1 cellular context compared by ENCODE assay signal in genomic region chr11:1760351-1761109, GRCh38.
TF ChIP-seq lines count a peak whose summit lies in the region.

No MANE protein-coding gene starts in this region.

TF ChIP-seq in K562, 482 proteins besides CTCF, POLR2A, EP300 and RAD21 (continued from another document and continues in another):
- TF ChIP-seq PHTF2 (CRISPR knock-in tag; IDR thresholded peaks at IDR 0.05) (no peak), MYC (IDR thresholded peaks at IDR 0.05; ENCODE audit: low read depth, low read length) (peak; percentile 44; the same call in 1 of the 2 replicates), MYC (CRISPR knock-in tag; IDR thresholded peaks at IDR 0.05; ENCODE audit: borderline replicate concordance, low read depth) (no peak), USF2 (CRISPR knock-in tag; IDR thresholded peaks at IDR 0.05) (peak; percentile 18; the same call in 1 of the 2 replicates), NFE2L1 (tag; IDR thresholded peaks at IDR 0.05; ENCODE audit: borderline replicate concordance, low read depth) (no peak), SOX6 (IDR thresholded peaks at IDR 0.05) (no peak), PTBP1 (IDR thresholded peaks at IDR 0.05; ENCODE audit: low read depth, low read length) (no peak), ZFPM2 (CRISPR knock-in tag; IDR thresholded peaks at IDR 0.05) (no peak), NONO (IDR thresholded peaks at IDR 0.05; ENCODE audit: low read depth in 2 of 2, low read length in 1 of 2) (no peak), RBBP5 (IDR thresholded peaks at IDR 0.05; ENCODE audit: borderline replicate concordance, insufficient read depth, low read length, poor library complexity, severe bottlenecking) (peak; percentile 40), ZNF717 (CRISPR knock-in tag; IDR thresholded peaks at IDR 0.05) (no peak), KAT8 (IDR thresholded peaks at IDR 0.05; ENCODE audit: low read depth) (no peak), ZNF551 (CRISPR knock-in tag; IDR thresholded peaks at IDR 0.05) (no peak), HDAC1 (IDR thresholded peaks at IDR 0.05) (peak in 1 of 2 experiments; percentile 29; a peak in 1 of 4 replicates), RBM34 (IDR thresholded peaks at IDR 0.05; ENCODE audit: borderline replicate concordance, insufficient read depth, low read length) (no peak), IRF1 (CRISPR knock-in tag; IDR thresholded peaks at IDR 0.05; ENCODE audit: borderline replicate concordance) (no peak), ATF4 (CRISPR knock-in tag; IDR thresholded peaks at IDR 0.05) (no peak), BCLAF1 (IDR thresholded peaks at IDR 0.05; ENCODE audit: borderline replicate concordance in 1 of 2, control insufficient read depth in 1 of 2, low read depth in 2 of 2, low read length in 1 of 2) (no peak), KLF13 (tag; IDR thresholded peaks at IDR 0.05; ENCODE audit: borderline replicate concordance, low read depth) (no peak), HDAC6 (IDR thresholded peaks at IDR 0.05; ENCODE audit: low read depth, low read length) (no peak), NR4A1 (CRISPR knock-in tag; IDR thresholded peaks at IDR 0.05) (no peak), NR4A1 (tag; IDR thresholded peaks at IDR 0.05) (no peak), E2F3 (CRISPR knock-in tag; IDR thresholded peaks at IDR 0.05) (no peak), ZBTB17 (CRISPR knock-in tag; IDR thresholded peaks at IDR 0.05) (peak; percentile 57; the same call in 1 of the 2 replicates), CBFA2T3 (IDR thresholded peaks at IDR 0.05) (no peak), SNAPC5 (CRISPR knock-in tag; IDR thresholded peaks at IDR 0.05) (no peak), BDP1 (IDR thresholded peaks at IDR 0.05; ENCODE audit: insufficient read depth, insufficient read length) (no peak), CHD7 (IDR thresholded peaks at IDR 0.05; ENCODE audit: low read depth, low read length) (no peak), POLR2AphosphoS2 (IDR thresholded peaks at IDR 0.05; ENCODE audit: low read length) (no peak), TGIF2 (CRISPR knock-in tag; IDR thresholded peaks at IDR 0.05) (no peak), ZNF668 (CRISPR knock-in tag; IDR thresholded peaks at IDR 0.05) (no peak), ARID1B (IDR thresholded peaks at IDR 0.05) (peak; percentile 21; the same call in 1 of the 2 replicates), OTX1 (CRISPR knock-in tag; IDR thresholded peaks at IDR 0.05) (no peak), ZNF239 (CRISPR knock-in tag; IDR thresholded peaks at IDR 0.05) (no peak), GABPA (tag; conservative IDR thresholded peaks at IDR 0.05; ENCODE audit: low read depth) (0 out of 2 replicates have a peak, but pooled peaks have one; percentile 31), ZNF316 (IDR thresholded peaks at IDR 0.05) (peak; percentile 93), ZFX (CRISPR knock-in tag; IDR thresholded peaks at IDR 0.05) (no peak), IRF2 (CRISPR knock-in tag; IDR thresholded peaks at IDR 0.05) (no peak), ZC3H4 (CRISPR knock-in tag; IDR thresholded peaks at IDR 0.05; ENCODE audit: borderline replicate concordance) (no peak), ZBTB11 (CRISPR knock-in tag; IDR thresholded peaks at IDR 0.05) (peak in 1 of 3 experiments; percentile 54; a peak in 1 of 6 replicates), GATA2 (CRISPR knock-in tag; IDR thresholded peaks at IDR 0.05) (no peak), HLTF (IDR thresholded peaks at IDR 0.05) (no peak), EP400 (IDR thresholded peaks at IDR 0.05) (no peak), ATF1 (CRISPR knock-in tag; IDR thresholded peaks at IDR 0.05) (no peak), ATF1 (tag; IDR thresholded peaks at IDR 0.05) (0 out of 2 replicates have a peak, but pooled peaks have one; percentile 9), HDAC3 (IDR thresholded peaks at IDR 0.05; ENCODE audit: borderline replicate concordance, partially characterized antibody) (no peak), MBD2 (IDR thresholded peaks at IDR 0.05; ENCODE audit: borderline replicate concordance, low read depth) (no peak), CSDE1 (IDR thresholded peaks at IDR 0.05) (no peak), ESRRA (IDR thresholded peaks at IDR 0.05; ENCODE audit: borderline replicate concordance, low read depth) (no peak), FOXA3 (CRISPR knock-in tag; conservative IDR thresholded peaks at IDR 0.05 in 1 of 2, IDR thresholded peaks at IDR 0.05 in 1 of 2) (no peak), KHSRP (IDR thresholded peaks at IDR 0.05) (no peak)
